ENCODE assay signal across 25 cellular contexts in genomic region chr5:11390369-11390768, GRCh38.
DNase-seq lines count a peak whose midpoint lies in the region; ATAC-seq and TF ChIP-seq lines count a peak whose summit lies in the region.
"Had no signal": no experiment of that assay in that cellular context is flagged by ENCODE, and none has a peak within 500 bp of the region (broad histone marks: within the 10 kb centered on the region; RNA-seq: fewer than 3 reads in every experiment).

No MANE protein-coding gene starts in this region.

- H3K27ac Mint-ChIP-seq in neural progenitor cell: no peak overlapping the region
- H3K27ac Mint-ChIP-seq: activated CD4-positive, alpha-beta T cell treated with anti-CD3 and anti-CD28 coated beads, Interleukin-2, amount 10 ng/mL, durations not matched to agents 7 days and 5 days; activated T-helper 2 cell treated with anti-CD3 and anti-CD28 coated beads, Interferon-gamma antibody, Interleukin-2, Interleukin-4, amounts not matched to agents 10 μg/mL and 5 μg/mL and 100 μg/mL, durations not matched to agents 14 hours and 24 hours and 36 hours; CD4-positive, CD25-positive, alpha-beta regulatory T cell; naive B cell had no signal

- peaks cover 36% of the 10 kb centered on the region for H3K4me1 Mint-ChIP-seq in neural progenitor cell

- no peak for TF ChIP-seq POLR2A in spleen (IDR thresholded peaks at IDR 0.05)
- TF ChIP-seq POLR2A in adrenal gland (IDR thresholded peaks at IDR 0.05): no peak

- H3K9ac ChIP-seq in neural progenitor cell: no peak overlapping the region
- H3K9ac ChIP-seq: KMS-11, parathyroid adenoma had no signal

- H3K4me2 ChIP-seq in neural progenitor cell: peak overlapping the region; percentile 28
- H3K4me2 ChIP-seq: KMS-11 had no signal

- no peak for ATAC-seq in HG02981 (IDR thresholded peaks at IDR 0.05; ENCODE audit: unreplicated experiment)
- ATAC-seq: gastroesophageal sphincter, Right ventricle myocardium inferior had no signal

- H3K27ac ChIP-seq in caudate nucleus (ENCODE audit: low read depth, low read length): peak overlapping the region; percentile 61
- no peak overlapping the region for H3K27ac ChIP-seq in neural progenitor cell
- no peak overlapping the region for H3K27ac ChIP-seq in spleen
- H3K27ac ChIP-seq in adrenal gland: no peak overlapping the region
- H3K27ac ChIP-seq: gastroesophageal sphincter, KMS-11, parathyroid adenoma, tibial artery had no signal

- H2AFZ ChIP-seq in neural progenitor cell (replicated peaks): no peak overlapping the region
- H2AFZ ChIP-seq: parathyroid adenoma had no signal

- DNase-seq in EL (peak; percentile 17), NCI-H446 treated with DMSO at 0.1 percent for 48 hours (lab: John Stamatoyannopoulos, UW) (peak; percentile 81), caudate nucleus (lab: John Stamatoyannopoulos, UW) (peak in 11 of 61 donors; percentile 8 to 66 (median 36)), neural progenitor cell (ENCODE audit: low spot score) (no peak), spleen (no peak), SK-N-DZ (ENCODE audit: low spot score) (no peak), adrenal gland (no peak)
- DNase-seq: activated CD4-positive, alpha-beta T cell treated with anti-CD3 and anti-CD28 coated beads, Interleukin-2, amount 10 ng/mL, durations not matched to agents 7 days and 5 days; CD4-positive, CD25-positive, alpha-beta regulatory T cell; DMS 273 treated with DMSO at 0.1 percent for 48 hours; GF-D8; GOT3; kidney; naive B cell; NCI-H1105 treated with DMSO at 0.1 percent for 48 hours; NCI-H524 treated with DMSO at 0.1 percent for 48 hours; stimulated activated CD4-positive, alpha-beta T cell treated with anti-CD3 and anti-CD28 coated beads, Interleukin-2, amount 100 ng/mL, for 24 hours; stimulated activated naive CD4-positive, alpha-beta T cell; tibial artery had no signal

- H3K9me3 Mint-ChIP-seq in neural progenitor cell: no peaks in the 10 kb centered on the region
- H3K9me3 Mint-ChIP-seq: activated CD4-positive, alpha-beta T cell treated with anti-CD3 and anti-CD28 coated beads, Interleukin-2, amount 10 ng/mL, durations not matched to agents 7 days and 5 days; activated T-helper 2 cell treated with anti-CD3 and anti-CD28 coated beads, Interferon-gamma antibody, Interleukin-2, Interleukin-4, amounts not matched to agents 10 μg/mL and 5 μg/mL and 100 μg/mL, durations not matched to agents 14 hours and 24 hours and 36 hours had no signal

- intact Hi-C loops in spleen (cut with DNase I; ENCODE audit: low total_unique reads) (no loop called here), adrenal gland (cut with DNase I) (no loop called here)

- H3K27me3 Mint-ChIP-seq in neural progenitor cell (ENCODE audit: insufficient read depth, low read depth): peaks cover 2% of the 10 kb centered on the region

- H3F3A ChIP-seq in neural progenitor cell (ENCODE audit: low read depth): peaks cover 17% of the 10 kb centered on the region

- 84 to 96% (median 88%) methylated on average over 4 of the region's 4 CpGs for WGBS in spleen, 5 donors
- 74 to 82% (median 79%) methylated on average over 3 to 4 of the region's 4 CpGs for WGBS in adrenal gland, 4 donors

- H3K36me3 Mint-ChIP-seq in neural progenitor cell: peaks cover 26% of the 10 kb centered on the region
- H3K36me3 Mint-ChIP-seq: naive B cell had no signal

- H3K79me2 ChIP-seq in neural progenitor cell (ENCODE audit: low read depth): no peaks in the 10 kb centered on the region
- H3K79me2 ChIP-seq: parathyroid adenoma had no signal

- H3K36me3 ChIP-seq in neural progenitor cell: no peaks in the 10 kb centered on the region
- no peaks in the 10 kb centered on the region for H3K36me3 ChIP-seq in spleen
- no peaks in the 10 kb centered on the region for H3K36me3 ChIP-seq in adrenal gland (replicated peaks in 1 of 2)
- H3K36me3 ChIP-seq: gastroesophageal sphincter, tibial artery had no signal

- H4K20me1 ChIP-seq in neural progenitor cell (ENCODE audit: low read depth): no peaks in the 10 kb centered on the region

- TF ChIP-seq CTCF in neural progenitor cell (IDR thresholded peaks at IDR 0.05): no peak
- no peak for TF ChIP-seq CTCF in spleen (IDR thresholded peaks at IDR 0.05 in 8 of 11, conservative IDR thresholded peaks at IDR 0.05 in 3 of 11)
- TF ChIP-seq CTCF in adrenal gland (IDR thresholded peaks at IDR 0.05): no peak

- H3K27me3 ChIP-seq in neural progenitor cell (peaks cover under 1% of the 10 kb centered on the region), spleen (replicated peaks in 1 of 7) (peaks cover 0 to 29% (median 10%) of the 10 kb centered on the region in 7 donors), adrenal gland (peaks cover 5% of the 10 kb centered on the region)

- H3K4me3 Mint-ChIP-seq in neural progenitor cell: no peak overlapping the region
- H3K4me3 Mint-ChIP-seq: activated CD4-positive, alpha-beta T cell treated with anti-CD3 and anti-CD28 coated beads, Interleukin-2, amount 10 ng/mL, durations not matched to agents 7 days and 5 days; naive B cell had no signal

- H3K4me1 ChIP-seq in neural progenitor cell: peaks cover 37% of the 10 kb centered on the region
- H3K4me1 ChIP-seq in spleen: peaks cover 0 to 6% (median 3%) of the 10 kb centered on the region in 6 donors
- no peaks in the 10 kb centered on the region for H3K4me1 ChIP-seq in adrenal gland (replicated peaks in 1 of 2)
- H3K4me1 ChIP-seq: parathyroid adenoma had no signal

- H3K4me3 ChIP-seq in neural progenitor cell (no peak overlapping the region), spleen (no peak overlapping the region), adrenal gland (no peak overlapping the region)
- H3K4me3 ChIP-seq: gastroesophageal sphincter, tibial artery had no signal

- H3K9me3 ChIP-seq in neural progenitor cell (ENCODE audit: low read depth) (no peaks in the 10 kb centered on the region), spleen (no peaks in the 10 kb centered on the region), adrenal gland (replicated peaks in 1 of 3) (no peaks in the 10 kb centered on the region)
- H3K9me3 ChIP-seq: gastroesophageal sphincter, tibial artery had no signal

Comparison
In these comparisons a context has a peak if more than half of its experiments do, and no peak if none do; other contexts are left out.
1. DNase-seq: peak in EL (single experiment) and NCI-H446 treated with DMSO at 0.1 percent for 48 hours (single experiment); none in neural progenitor cell (single experiment), spleen (single experiment), SK-N-DZ (single experiment) and adrenal gland (0 of 7).